In the genomic region with DNA sequence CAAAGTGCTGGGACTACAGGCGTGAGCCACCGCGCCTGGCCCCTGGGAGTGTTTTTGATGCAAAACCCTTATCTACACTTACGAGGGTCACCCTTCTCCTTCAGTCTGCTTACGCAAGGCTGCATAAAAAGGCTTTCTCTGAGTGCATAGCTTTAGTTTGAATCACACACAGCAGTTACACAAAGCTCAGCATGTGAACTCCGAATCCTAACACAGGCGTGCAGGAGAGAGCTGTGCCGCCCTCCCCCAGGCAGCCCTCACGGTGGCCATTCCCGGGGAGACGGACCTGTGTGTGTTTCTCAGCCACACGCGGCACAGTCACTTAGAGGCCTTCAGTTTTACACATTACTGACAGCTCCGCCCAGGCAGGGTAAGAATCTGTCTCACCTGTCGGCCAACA, we compare ENCODE assay signal across 1 cellular context.
TF ChIP-seq lines count a peak whose summit lies in the region.

No MANE protein-coding gene starts in this region.

TF ChIP-seq in A549, 52 proteins besides CTCF, POLR2A, EP300 and RAD21:
- no peak for TF ChIP-seq HOXB5 (CRISPR knock-in tag; IDR thresholded peaks at IDR 0.05)
- TF ChIP-seq MAZ (IDR thresholded peaks at IDR 0.05; ENCODE audit: borderline replicate concordance, low read depth, low read length) = no peak
- TF ChIP-seq SMC3 (IDR thresholded peaks at IDR 0.05) = no peak
- no peak for TF ChIP-seq TP53 (CRISPR knock-in tag; IDR thresholded peaks at IDR 0.05)
- TF ChIP-seq NR3C1 (IDR thresholded peaks at IDR 0.05) = no peak
- no peak for TF ChIP-seq GATA3 (IDR thresholded peaks at IDR 0.05; ENCODE audit: borderline replicate concordance)
- TF ChIP-seq, protein P1, sequence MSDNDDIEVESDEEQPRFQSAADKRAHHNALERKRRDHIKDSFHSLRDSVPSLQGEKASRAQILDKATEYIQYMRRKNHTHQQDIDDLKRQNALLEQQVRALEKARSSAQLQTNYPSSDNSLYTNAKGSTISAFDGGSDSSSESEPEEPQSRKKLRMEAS (IDR thresholded peaks at IDR 0.05) = peak; percentile 47; the same call in 1 of the 2 replicates
- no peak for TF ChIP-seq ESRRA (IDR thresholded peaks at IDR 0.05; ENCODE audit: borderline replicate concordance, low read length)
- peak; percentile 25 to 86; a peak in 3 of 4 replicates for TF ChIP-seq CEBPB (IDR thresholded peaks at IDR 0.05)
- TF ChIP-seq NFE2L2 (conservative IDR thresholded peaks at IDR 0.05; ENCODE audit: low read length) = no peak
- TF ChIP-seq FOSL2 (IDR thresholded peaks at IDR 0.05) = no peak
- TF ChIP-seq FOSL2 (CRISPR knock-in tag; IDR thresholded peaks at IDR 0.05) = peak; percentile 45
- TF ChIP-seq HOXA7 (CRISPR knock-in tag; IDR thresholded peaks at IDR 0.05) = no peak
